1 cellular context compared by ENCODE assay signal in the genomic region with DNA sequence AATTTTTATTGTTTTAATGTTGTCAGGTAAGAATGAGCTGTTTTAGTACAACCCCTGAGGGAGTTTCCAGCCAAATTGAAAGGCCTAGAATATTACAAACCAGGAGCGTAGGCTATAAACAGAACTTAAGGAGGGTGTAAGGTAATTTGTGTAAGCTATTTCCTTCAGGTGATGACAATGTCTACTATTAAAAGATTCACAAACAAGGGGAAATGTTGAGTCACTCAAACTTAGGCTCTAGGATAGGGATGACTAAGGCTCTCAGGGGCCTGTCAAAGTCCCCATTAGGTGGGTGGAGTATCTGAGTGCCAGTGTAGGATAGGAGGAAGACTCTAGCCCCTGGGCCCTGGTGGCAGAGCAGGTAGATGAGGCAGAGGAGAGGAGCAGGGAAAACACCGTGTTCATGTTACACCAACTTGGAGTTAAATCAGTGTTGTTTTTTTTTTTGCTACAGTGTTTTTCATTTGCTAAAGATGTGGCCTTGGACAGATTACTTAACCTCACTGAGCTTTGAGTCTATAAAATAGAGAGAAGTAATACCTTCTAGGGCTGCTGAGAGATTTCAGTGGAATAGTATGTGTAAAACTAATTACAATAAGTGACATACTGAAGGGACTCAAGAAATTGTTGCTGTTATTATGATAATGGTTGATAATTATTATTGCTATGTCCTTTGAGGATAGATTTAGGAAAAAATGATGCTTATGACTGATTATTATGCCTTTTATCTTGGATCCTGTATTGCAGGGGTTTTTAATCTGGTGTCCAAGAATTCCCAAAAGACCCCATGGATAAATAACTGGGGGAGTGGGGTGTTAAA.
TF ChIP-seq lines count a peak whose summit lies in the region.

No MANE protein-coding gene starts in this region.

TF ChIP-seq in A549, 52 proteins besides CTCF, POLR2A, EP300 and RAD21:
- peak; percentile 98 for TF ChIP-seq POLR2AphosphoS2 (conservative IDR thresholded peaks at IDR 0.05; ENCODE audit: low read length)
- TF ChIP-seq ZNF302 (CRISPR knock-in tag; IDR thresholded peaks at IDR 0.05): no peak
- TF ChIP-seq, protein P1, sequence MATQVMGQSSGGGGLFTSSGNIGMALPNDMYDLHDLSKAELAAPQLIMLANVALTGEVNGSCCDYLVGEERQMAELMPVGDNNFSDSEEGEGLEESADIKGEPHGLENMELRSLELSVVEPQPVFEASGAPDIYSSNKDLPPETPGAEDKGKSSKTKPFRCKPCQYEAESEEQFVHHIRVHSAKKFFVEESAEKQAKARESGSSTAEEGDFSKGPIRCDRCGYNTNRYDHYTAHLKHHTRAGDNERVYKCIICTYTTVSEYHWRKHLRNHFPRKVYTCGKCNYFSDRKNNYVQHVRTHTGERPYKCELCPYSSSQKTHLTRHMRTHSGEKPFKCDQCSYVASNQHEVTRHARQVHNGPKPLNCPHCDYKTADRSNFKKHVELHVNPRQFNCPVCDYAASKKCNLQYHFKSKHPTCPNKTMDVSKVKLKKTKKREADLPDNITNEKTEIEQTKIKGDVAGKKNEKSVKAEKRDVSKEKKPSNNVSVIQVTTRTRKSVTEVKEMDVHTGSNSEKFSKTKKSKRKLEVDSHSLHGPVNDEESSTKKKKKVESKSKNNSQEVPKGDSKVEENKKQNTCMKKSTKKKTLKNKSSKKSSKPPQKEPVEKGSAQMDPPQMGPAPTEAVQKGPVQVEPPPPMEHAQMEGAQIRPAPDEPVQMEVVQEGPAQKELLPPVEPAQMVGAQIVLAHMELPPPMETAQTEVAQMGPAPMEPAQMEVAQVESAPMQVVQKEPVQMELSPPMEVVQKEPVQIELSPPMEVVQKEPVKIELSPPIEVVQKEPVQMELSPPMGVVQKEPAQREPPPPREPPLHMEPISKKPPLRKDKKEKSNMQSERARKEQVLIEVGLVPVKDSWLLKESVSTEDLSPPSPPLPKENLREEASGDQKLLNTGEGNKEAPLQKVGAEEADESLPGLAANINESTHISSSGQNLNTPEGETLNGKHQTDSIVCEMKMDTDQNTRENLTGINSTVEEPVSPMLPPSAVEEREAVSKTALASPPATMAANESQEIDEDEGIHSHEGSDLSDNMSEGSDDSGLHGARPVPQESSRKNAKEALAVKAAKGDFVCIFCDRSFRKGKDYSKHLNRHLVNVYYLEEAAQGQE (IDR thresholded peaks at IDR 0.05): peak; percentile 55; the same call in 1 of the 2 replicates
- peak; percentile 97 for TF ChIP-seq RARB (CRISPR knock-in tag; IDR thresholded peaks at IDR 0.05)
- no peak for TF ChIP-seq SREBF2 (IDR thresholded peaks at IDR 0.05)
- peak; percentile 88 for TF ChIP-seq TP53 (CRISPR knock-in tag; IDR thresholded peaks at IDR 0.05)
- peak in 1 of 2 experiments; percentile 2; a peak in 1 of 4 replicates for TF ChIP-seq CEBPB (IDR thresholded peaks at IDR 0.05)
- TF ChIP-seq TFCP2L1 (CRISPR knock-in tag; IDR thresholded peaks at IDR 0.05): peak; percentile 31; the same call in 1 of the 2 replicates
- peak; percentile 48; the same call in 1 of the 2 replicates for TF ChIP-seq MAX (IDR thresholded peaks at IDR 0.05)
- TF ChIP-seq EHF (CRISPR knock-in tag; IDR thresholded peaks at IDR 0.05): peak; percentile 0; the same call in 1 of the 2 replicates
- no peak for TF ChIP-seq MYC (IDR thresholded peaks at IDR 0.05; ENCODE audit: borderline replicate concordance, low read length)
- peak; percentile 54; the same call in 1 of the 2 replicates for TF ChIP-seq GATA3 (IDR thresholded peaks at IDR 0.05; ENCODE audit: borderline replicate concordance)
- peak; percentile 68; the same call in 1 of the 2 replicates for TF ChIP-seq FOSL2 (IDR thresholded peaks at IDR 0.05)
- peak; percentile 95 for TF ChIP-seq FOSL2 (CRISPR knock-in tag; IDR thresholded peaks at IDR 0.05)
- TF ChIP-seq, protein P2, sequence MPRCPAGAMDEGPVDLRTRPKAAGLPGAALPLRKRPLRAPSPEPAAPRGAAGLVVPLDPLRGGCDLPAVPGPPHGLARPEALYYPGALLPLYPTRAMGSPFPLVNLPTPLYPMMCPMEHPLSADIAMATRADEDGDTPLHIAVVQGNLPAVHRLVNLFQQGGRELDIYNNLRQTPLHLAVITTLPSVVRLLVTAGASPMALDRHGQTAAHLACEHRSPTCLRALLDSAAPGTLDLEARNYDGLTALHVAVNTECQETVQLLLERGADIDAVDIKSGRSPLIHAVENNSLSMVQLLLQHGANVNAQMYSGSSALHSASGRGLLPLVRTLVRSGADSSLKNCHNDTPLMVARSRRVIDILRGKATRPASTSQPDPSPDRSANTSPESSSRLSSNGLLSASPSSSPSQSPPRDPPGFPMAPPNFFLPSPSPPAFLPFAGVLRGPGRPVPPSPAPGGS (IDR thresholded peaks at IDR 0.05): no peak
- TF ChIP-seq ZC3H11A (IDR thresholded peaks at IDR 0.05): no peak
- TF ChIP-seq SMC3 (IDR thresholded peaks at IDR 0.05): no peak; the same call in 2 of the 3 replicates
- TF ChIP-seq JUNB (IDR thresholded peaks at IDR 0.05): peak; percentile 64
- TF ChIP-seq, protein P3, sequence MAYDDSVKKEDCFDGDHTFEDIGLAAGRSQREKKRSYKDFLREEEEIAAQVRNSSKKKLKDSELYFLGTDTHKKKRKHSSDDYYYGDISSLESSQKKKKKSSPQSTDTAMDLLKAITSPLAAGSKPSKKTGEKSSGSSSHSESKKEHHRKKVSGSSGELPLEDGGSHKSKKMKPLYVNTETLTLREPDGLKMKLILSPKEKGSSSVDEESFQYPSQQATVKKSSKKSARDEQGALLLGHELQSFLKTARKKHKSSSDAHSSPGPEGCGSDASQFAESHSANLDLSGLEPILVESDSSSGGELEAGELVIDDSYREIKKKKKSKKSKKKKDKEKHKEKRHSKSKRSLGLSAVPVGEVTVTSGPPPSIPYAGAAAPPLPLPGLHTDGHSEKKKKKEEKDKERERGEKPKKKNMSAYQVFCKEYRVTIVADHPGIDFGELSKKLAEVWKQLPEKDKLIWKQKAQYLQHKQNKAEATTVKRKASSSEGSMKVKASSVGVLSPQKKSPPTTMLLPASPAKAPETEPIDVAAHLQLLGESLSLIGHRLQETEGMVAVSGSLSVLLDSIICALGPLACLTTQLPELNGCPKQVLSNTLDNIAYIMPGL (CRISPR knock-in tag; IDR thresholded peaks at IDR 0.05; ENCODE audit: borderline replicate concordance): peak; percentile 97
- TF ChIP-seq, protein P4, sequence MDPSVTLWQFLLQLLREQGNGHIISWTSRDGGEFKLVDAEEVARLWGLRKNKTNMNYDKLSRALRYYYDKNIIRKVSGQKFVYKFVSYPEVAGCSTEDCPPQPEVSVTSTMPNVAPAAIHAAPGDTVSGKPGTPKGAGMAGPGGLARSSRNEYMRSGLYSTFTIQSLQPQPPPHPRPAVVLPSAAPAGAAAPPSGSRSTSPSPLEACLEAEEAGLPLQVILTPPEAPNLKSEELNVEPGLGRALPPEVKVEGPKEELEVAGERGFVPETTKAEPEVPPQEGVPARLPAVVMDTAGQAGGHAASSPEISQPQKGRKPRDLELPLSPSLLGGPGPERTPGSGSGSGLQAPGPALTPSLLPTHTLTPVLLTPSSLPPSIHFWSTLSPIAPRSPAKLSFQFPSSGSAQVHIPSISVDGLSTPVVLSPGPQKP (IDR thresholded peaks at IDR 0.05; ENCODE audit: low read depth, low read length): no peak
- no peak for TF ChIP-seq PHF8 (IDR thresholded peaks at IDR 0.05; ENCODE audit: borderline replicate concordance, low read depth)
- TF ChIP-seq NFE2L2 (conservative IDR thresholded peaks at IDR 0.05; ENCODE audit: low read length): peak; percentile 46
- TF ChIP-seq CHD4 (IDR thresholded peaks at IDR 0.05; ENCODE audit: borderline replicate concordance): no peak
- peak; percentile 99 for TF ChIP-seq HOXA7 (CRISPR knock-in tag; IDR thresholded peaks at IDR 0.05)
- no peak for TF ChIP-seq HEYL (CRISPR knock-in tag; IDR thresholded peaks at IDR 0.05)
- peak; percentile 90 for TF ChIP-seq MAFK (IDR thresholded peaks at IDR 0.05; ENCODE audit: partially characterized antibody)
- TF ChIP-seq BHLHE40 (IDR thresholded peaks at IDR 0.05; ENCODE audit: low read depth, low read length): no peak
- TF ChIP-seq JUN (IDR thresholded peaks at IDR 0.05): no peak
- TF ChIP-seq, protein P5, sequence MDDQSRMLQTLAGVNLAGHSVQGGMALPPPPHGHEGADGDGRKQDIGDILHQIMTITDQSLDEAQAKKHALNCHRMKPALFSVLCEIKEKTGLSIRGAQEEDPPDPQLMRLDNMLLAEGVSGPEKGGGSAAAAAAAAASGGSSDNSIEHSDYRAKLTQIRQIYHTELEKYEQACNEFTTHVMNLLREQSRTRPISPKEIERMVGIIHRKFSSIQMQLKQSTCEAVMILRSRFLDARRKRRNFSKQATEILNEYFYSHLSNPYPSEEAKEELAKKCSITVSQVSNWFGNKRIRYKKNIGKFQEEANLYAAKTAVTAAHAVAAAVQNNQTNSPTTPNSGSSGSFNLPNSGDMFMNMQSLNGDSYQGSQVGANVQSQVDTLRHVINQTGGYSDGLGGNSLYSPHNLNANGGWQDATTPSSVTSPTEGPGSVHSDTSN (IDR thresholded peaks at IDR 0.05): no peak
- TF ChIP-seq RNF2 (IDR thresholded peaks at IDR 0.05; ENCODE audit: borderline replicate concordance, low read depth): no peak
- peak; percentile 11; the same call in 1 of the 2 replicates for TF ChIP-seq HOXB5 (CRISPR knock-in tag; IDR thresholded peaks at IDR 0.05)
- no peak for TF ChIP-seq CBX8 (IDR thresholded peaks at IDR 0.05)
- no peak for TF ChIP-seq FOXS1 (CRISPR knock-in tag; IDR thresholded peaks at IDR 0.05)
- no peak for TF ChIP-seq HOXB13 (CRISPR knock-in tag; IDR thresholded peaks at IDR 0.05; ENCODE audit: low read depth)
- no peak for TF ChIP-seq MAZ (IDR thresholded peaks at IDR 0.05; ENCODE audit: borderline replicate concordance, low read depth, low read length)
- TF ChIP-seq FOSB (CRISPR knock-in tag; IDR thresholded peaks at IDR 0.05): peak; percentile 99
- peak; percentile 2 for TF ChIP-seq CHD2 (IDR thresholded peaks at IDR 0.05; ENCODE audit: low read length, partially characterized antibody)
- TF ChIP-seq RCOR1 (IDR thresholded peaks at IDR 0.05; ENCODE audit: low read depth, low read length): no peak
- no peak for TF ChIP-seq NR3C1 (IDR thresholded peaks at IDR 0.05)
TF ChIP-seq in A549: peak in this region for 18.
